In genomic region chr6:35089216-35089934, GRCh38 we compare ENCODE assay signal across 18 cellular contexts. TPM values are rescaled to one million over a fixed set of nuclear protein-coding genes. Genes with fewer than 3 reads are reported as not detected.
DNase-seq lines count a peak whose midpoint lies in the region; ATAC-seq and TF ChIP-seq lines count a peak whose summit lies in the region.
"Had no signal": no experiment of that assay in that cellular context is flagged by ENCODE, and none has a peak within 500 bp of the region (broad histone marks: within the 10 kb centered on the region; RNA-seq: fewer than 3 reads in every experiment).

No MANE protein-coding gene starts in this region.

- H3K4me2 ChIP-seq in KMS-11 = peak overlapping the region; percentile 77

- H3K9ac ChIP-seq in KMS-11 = peak overlapping the region; percentile 41; the same call in 1 of the 2 replicates
- H3K9ac ChIP-seq: BLaER1 treated with 17β-estradiol and CSF1 and Interleukin-3, amounts not matched to agents 10 nM and 100 nM had no signal

- H3K27ac ChIP-seq in KMS-11 (peak overlapping the region; percentile 85), gastroesophageal sphincter (peak overlapping the region; percentile 55 to 81 (median 70)), spleen (peak overlapping the region; percentile 4 to 67 (median 43))
- H3K27ac ChIP-seq: BLaER1 treated with 17β-estradiol and CSF1 and Interleukin-3, amounts not matched to agents 10 nM and 100 nM; SJCRH30 had no signal

- ATAC-seq in gastroesophageal sphincter (no peak), GM18511 (IDR thresholded peaks at IDR 0.05; ENCODE audit: unreplicated experiment) (no peak)
- ATAC-seq: right cardiac atrium had no signal

- H3K36me3 ChIP-seq in KMS-11 (ENCODE audit: insufficient read depth) = no peaks in the 10 kb centered on the region
- H3K36me3 ChIP-seq in gastroesophageal sphincter = peaks cover 0 to 73% of the 10 kb centered on the region in 2 donors
- peaks cover 0 to 83% (median 60%) of the 10 kb centered on the region in 6 donors for H3K36me3 ChIP-seq in spleen

- WGBS in gastroesophageal sphincter (ENCODE audit: low coverage in 1 of 2), 2 donors = 56 to 73% methylated on average over 5 to 18 of the region's 19 CpGs
- WGBS in spleen, 5 donors = 91 to 93% (median 91%) methylated on average over 19 of the region's 19 CpGs

- no peak for TF ChIP-seq POLR2A in gastroesophageal sphincter (IDR thresholded peaks at IDR 0.05)
- no peak for TF ChIP-seq POLR2A in spleen (IDR thresholded peaks at IDR 0.05)

- H3K79me2 ChIP-seq in KMS-11 (ENCODE audit: insufficient read depth, low read depth) = no peaks in the 10 kb centered on the region

- no peaks in the 10 kb centered on the region for H4K20me1 ChIP-seq in KMS-11 (ENCODE audit: insufficient read depth)

- TF ChIP-seq CTCF in KMS-11 (conservative IDR thresholded peaks at IDR 0.05; ENCODE audit: low read depth, low read length) (no peak), gastroesophageal sphincter (IDR thresholded peaks at IDR 0.05) (no peak), spleen (IDR thresholded peaks at IDR 0.05 in 8 of 11, conservative IDR thresholded peaks at IDR 0.05 in 3 of 11) (no peak)

- TF ChIP-seq EP300 in gastroesophageal sphincter (IDR thresholded peaks at IDR 0.05) = no peak

- H3K4me1 ChIP-seq in KMS-11 (ENCODE audit: low read depth, poor library complexity, severe bottlenecking) (peaks cover 31% of the 10 kb centered on the region), gastroesophageal sphincter (peaks cover 3 to 98% (median 26%) of the 10 kb centered on the region in 3 donors), spleen (peaks cover 0 to 53% (median 12%) of the 10 kb centered on the region in 6 donors)

- no peaks in the 10 kb centered on the region for H3K27me3 ChIP-seq in KMS-11 (ENCODE audit: insufficient read depth, low read depth)
- no peaks in the 10 kb centered on the region for H3K27me3 ChIP-seq in gastroesophageal sphincter
- no peaks in the 10 kb centered on the region for H3K27me3 ChIP-seq in spleen (replicated peaks in 1 of 7)
- H3K27me3 ChIP-seq: BLaER1 treated with 17β-estradiol and CSF1 and Interleukin-3, amounts not matched to agents 10 nM and 100 nM; SJCRH30 had no signal

- H3K4me3 ChIP-seq in KMS-11 (IDR thresholded peaks at IDR 0.05; ENCODE audit: insufficient read depth, low read depth, low read length) (no peak overlapping the region), gastroesophageal sphincter (no peak overlapping the region), spleen (no peak overlapping the region)
- H3K4me3 ChIP-seq: BLaER1 treated with 17β-estradiol and CSF1 and Interleukin-3, amounts not matched to agents 10 nM and 100 nM; HAP-1; SJCRH30 had no signal

- peak; percentile 0 for DNase-seq in ELF-1 (ENCODE audit: low read depth, low spot score)
- DNase-seq in spleen = no peak
- DNase-seq in OCI-M2 (lab: John Stamatoyannopoulos, UW; ENCODE audit: unreplicated experiment) = no peak
- no peak for DNase-seq in effector CD4-positive, alpha-beta T cell
- DNase-seq: activated CD4-positive, alpha-beta T cell treated with anti-CD3 and anti-CD28 coated beads, Interleukin-2, amount 50 U/mL, for 48 hours; activated effector memory CD4-positive, alpha-beta T cell treated with anti-CD3 and anti-CD28 coated beads, Interleukin-2, amount 50 U/mL, for 16 hours; DMS53; NCI-H1105 treated with DMSO at 0.1 percent for 48 hours; nephron progenitor cell; NK-92 treated with Interleukin-12 subunit alpha and Interleukin-12 subunit beta, amount 100 ng/mL, for 24 hours; right cardiac atrium had no signal

- no peaks in the 10 kb centered on the region for H3K9me3 ChIP-seq in gastroesophageal sphincter
- H3K9me3 ChIP-seq in spleen = no peaks in the 10 kb centered on the region
- H3K9me3 ChIP-seq: BLaER1 treated with 17β-estradiol and CSF1 and Interleukin-3, amounts not matched to agents 10 nM and 100 nM; HAP-1; SJCRH30 had no signal

- H2AFZ ChIP-seq in KMS-11 (ENCODE audit: low read depth) = 0 out of 2 replicates have a peak overlapping the region, but pooled peaks have one; percentile 37

- intact Hi-C loops in spleen (cut with DNase I; ENCODE audit: low total_unique reads) = no loop called here

RNA-seq across cellular contexts. Expression of gene TCP11, which starts 51.8 kb away (rescaled TPM):
- total RNA-seq in gastroesophageal sphincter = under 1 TPM in 1 of 4 donors, not detected in 3; 0.77 TPM
- not detected for total RNA-seq in spleen
- polyA plus RNA-seq in spleen = not detected
- total RNA-seq: right cardiac atrium, SJCRH30 had no signal
- polyA plus RNA-seq: IgD-negative memory B cell had no signal
